In the genomic region with DNA sequence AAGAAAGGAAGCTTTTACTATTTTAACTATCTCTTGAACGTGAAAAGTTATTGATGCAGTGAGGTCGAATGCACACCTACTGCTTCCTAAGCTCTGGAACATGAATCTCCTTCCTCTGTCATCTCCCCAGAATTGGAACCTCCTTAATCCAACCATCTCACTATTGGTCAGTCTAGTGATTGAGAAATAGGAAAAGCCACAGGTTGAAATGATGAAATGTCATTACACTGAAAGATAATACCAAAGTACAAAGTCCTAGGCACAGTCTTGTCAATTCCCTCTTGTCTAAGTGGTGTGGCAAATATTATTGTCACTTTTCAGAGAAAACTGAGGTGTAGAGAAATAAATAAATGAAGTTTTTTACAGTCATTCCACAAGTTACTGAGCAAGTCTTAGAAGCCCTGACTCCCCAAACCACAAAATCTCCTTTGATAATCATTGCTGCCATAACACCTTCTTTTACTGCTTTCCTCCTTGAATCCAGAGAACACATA, we compare ENCODE assay signal across 14 cellular contexts. TPM values are rescaled to one million over a fixed set of nuclear protein-coding genes. Genes with fewer than 3 reads are reported as not detected.
A peak's percentile ranks its signal among the peaks of the same experiment; 100 is the strongest.
DNase-seq lines count a peak whose midpoint lies in the region; ATAC-seq and TF ChIP-seq lines count a peak whose summit lies in the region.
"Had no signal": no experiment of that assay in that cellular context is flagged by ENCODE, and none has a peak within 500 bp of the region (broad histone marks: within the 10 kb centered on the region; RNA-seq: fewer than 3 reads in every experiment).

No MANE protein-coding gene starts in this region.

- DNase-seq in CD14-positive monocyte (ENCODE audit: low spot score) (no peak), fibroblast of mammary gland (ENCODE audit: low read depth) (peak; percentile 38), progenitor cell of endocrine pancreas (ENCODE audit: low spot score, unreplicated experiment) (no peak), glomerular visceral epithelial cell (ENCODE audit: extremely low spot score) (no peak), NCI-H187 treated with DMSO at 0.1 percent for 48 hours (lab: John Stamatoyannopoulos, UW) (no peak)
- DNase-seq in stimulated activated CD4-positive, alpha-beta T cell treated with anti-CD3 and anti-CD28 coated beads, Interleukin-4, amount 100 ng/mL, for 1 hour = no peak
- DNase-seq: kidney glomerular epithelial cell; NCI-H1694 treated with DMSO at 0.1 percent for 48 hours; stimulated activated naive CD4-positive, alpha-beta T cell had no signal

- H3K79me2 ChIP-seq in Loucy (ENCODE audit: insufficient read depth, low read length) = peaks cover 40% of the 10 kb centered on the region

- no peaks in the 10 kb centered on the region for H3K27me3 ChIP-seq in Loucy (ENCODE audit: insufficient read depth, low read length, poor library complexity, severe bottlenecking)

- no peak for TF ChIP-seq CTCF in CD14-positive monocyte (IDR thresholded peaks at IDR 0.05)
- no peak for TF ChIP-seq CTCF in Loucy (conservative IDR thresholded peaks at IDR 0.05; ENCODE audit: low read length)
- no peak for TF ChIP-seq CTCF in fibroblast of mammary gland (conservative IDR thresholded peaks at IDR 0.05; ENCODE audit: control insufficient read depth, insufficient read depth, low read depth, low read length)
- no peak for TF ChIP-seq CTCF in progenitor cell of endocrine pancreas (IDR thresholded peaks at IDR 0.05; ENCODE audit: unreplicated experiment)

- H3K27ac Mint-ChIP-seq in CD14-positive monocyte (peak overlapping the region in 6 of 7 donors; percentile 27 to 91 (median 64)), progenitor cell of endocrine pancreas (peak overlapping the region; percentile 43)

- no peaks in the 10 kb centered on the region for H3F3A ChIP-seq in Loucy (ENCODE audit: low read depth)

- H3K4me1 Mint-ChIP-seq in CD14-positive monocyte (peaks cover 75% of the 10 kb centered on the region), progenitor cell of endocrine pancreas (ENCODE audit: low read depth) (peaks cover 31% of the 10 kb centered on the region)

- intact Hi-C loops in CD14-positive monocyte (cut with micrococcal nuclease) = no loop called here

- peaks cover 3 to 7% (median 5%) of the 10 kb centered on the region in 7 donors for H3K9me3 Mint-ChIP-seq in CD14-positive monocyte
- H3K9me3 Mint-ChIP-seq in progenitor cell of endocrine pancreas (ENCODE audit: low read depth) = no peaks in the 10 kb centered on the region

- H3K9ac ChIP-seq in Loucy (ENCODE audit: low read depth, low read length, poor library complexity, severe bottlenecking) = peak overlapping the region; percentile 55

- H3K9me2 ChIP-seq in Loucy (replicated peaks; ENCODE audit: low read depth, low read length) = no peaks in the 10 kb centered on the region

- H3K4me3 Mint-ChIP-seq in CD14-positive monocyte = no peak overlapping the region
- H3K4me3 Mint-ChIP-seq in progenitor cell of endocrine pancreas (ENCODE audit: low read depth) = no peak overlapping the region

- peaks cover 7% of the 10 kb centered on the region for H4K20me1 ChIP-seq in Loucy (ENCODE audit: insufficient read depth, low read length, poor library complexity, severe bottlenecking)

- H2AFZ ChIP-seq in Loucy (ENCODE audit: low read length) = no peak overlapping the region

- H3K4me3 ChIP-seq in Loucy (ENCODE audit: low read length, poor library complexity, severe bottlenecking) (peak overlapping the region; percentile 23), fibroblast of mammary gland (ENCODE audit: control insufficient read depth, low read depth, low read length) (no peak overlapping the region)
- H3K4me3 ChIP-seq: HAP-1 had no signal

- no peak for ATAC-seq in GM21619 (IDR thresholded peaks at IDR 0.05; ENCODE audit: unreplicated experiment)
- ATAC-seq: SK-N-SH treated with all-trans-retinoic acid at 6 μM for 48 hours had no signal

- H3K4me1 ChIP-seq in Loucy (ENCODE audit: insufficient read depth, low read length, poor library complexity, severe bottlenecking) = peaks cover 57% of the 10 kb centered on the region

- no peaks in the 10 kb centered on the region for H3K36me3 ChIP-seq in Loucy (ENCODE audit: insufficient read depth, low read length)
- H3K36me3 ChIP-seq: HAP-1 had no signal

- peaks cover 11% of the 10 kb centered on the region; the same call in 1 of the 2 replicates for H3K9me3 ChIP-seq in Loucy (ENCODE audit: insufficient read depth, low read depth, low read length)

- H3K27me3 Mint-ChIP-seq in CD14-positive monocyte (ENCODE audit: low read depth in 3 of 3) (no peaks in the 10 kb centered on the region), progenitor cell of endocrine pancreas (no peaks in the 10 kb centered on the region)

- peaks cover 29 to 45% of the 10 kb centered on the region in 2 donors for H3K36me3 Mint-ChIP-seq in CD14-positive monocyte
- H3K36me3 Mint-ChIP-seq in progenitor cell of endocrine pancreas (ENCODE audit: insufficient read depth) = peaks cover 1% of the 10 kb centered on the region

- H3K4me2 ChIP-seq in Loucy (ENCODE audit: low read depth, low read length, poor library complexity, severe bottlenecking) = peak overlapping the region; percentile 54

RNA-seq across cellular contexts. Expression of gene HIGD1C, which starts 19.5 kb away (rescaled TPM):
- not detected for polyA plus RNA-seq in CD14-positive monocyte
- not detected in 2 replicates for total RNA-seq in progenitor cell of endocrine pancreas
- total RNA-seq: omental fat pad had no signal
